2 cellular contexts compared by ENCODE assay signal in genomic region chr4:48164561-48164960, GRCh38. TPM values are rescaled to one million over a fixed set of nuclear protein-coding genes. Genes with fewer than 3 reads are reported as not detected.
"Had no signal": no experiment of that assay in that cellular context is flagged by ENCODE, and none has a peak within 500 bp of the region (broad histone marks: within the 10 kb centered on the region; RNA-seq: fewer than 3 reads in every experiment).

No MANE protein-coding gene starts in this region.

RNA-seq across cellular contexts. Expression of gene TXK, which starts 30.5 kb away (rescaled TPM):
- total RNA-seq: HepG2, IMR-90 had no signal
- polyA plus RNA-seq: HepG2, IMR-90 had no signal
